20 cellular contexts compared by ENCODE assay signal in the genomic region with DNA sequence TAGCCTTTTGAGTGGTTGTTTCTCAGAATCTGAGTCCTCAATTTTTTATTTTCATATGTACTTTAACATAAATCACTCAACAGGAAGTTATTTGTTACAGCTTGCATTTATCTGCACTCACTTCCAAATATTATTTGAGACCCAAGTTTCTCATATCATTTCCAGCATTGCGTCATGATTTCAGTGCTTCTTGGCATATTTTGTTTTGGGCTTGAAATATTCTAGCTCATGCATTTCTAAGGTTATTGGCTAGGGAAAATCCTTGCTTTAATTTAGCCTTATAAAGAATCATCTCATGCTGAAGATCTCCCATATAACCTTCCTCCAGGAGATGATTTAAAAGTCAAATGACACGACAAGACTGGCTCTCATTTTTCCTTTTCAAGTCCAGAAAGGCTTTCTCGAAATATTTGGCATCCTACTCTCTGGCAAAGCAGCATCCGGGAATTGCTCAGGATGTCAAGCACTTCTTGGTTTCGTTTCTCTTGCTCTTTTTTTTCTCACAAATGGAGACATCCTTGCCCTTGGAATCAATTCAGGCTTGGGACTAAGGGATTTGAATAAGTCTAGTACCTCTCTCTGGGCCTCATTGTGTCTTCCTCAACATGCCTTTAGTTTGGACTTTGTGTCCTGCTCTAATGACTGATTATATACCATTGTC.
DNase-seq lines count a peak whose midpoint lies in the region; ATAC-seq, FAIRE-seq and TF ChIP-seq lines count a peak whose summit lies in the region.
"Had no signal": no experiment of that assay in that cellular context is flagged by ENCODE, and none has a peak within 500 bp of the region (broad histone marks: within the 10 kb centered on the region; RNA-seq: fewer than 3 reads in every experiment).

No MANE protein-coding gene starts in this region.

- no peaks in the 10 kb centered on the region for H3K36me3 ChIP-seq in left lung

- peak; percentile 27 for FAIRE-seq in GM12892 (lab: Jason Lieb, UNC)
- FAIRE-seq: A204.1, GM18507 had no signal

- DNase-seq in GM12892 (ENCODE audit: insufficient read length) (no peak), coronary artery (ENCODE audit: low spot score) (no peak), left lung (no peak), stromal cell of bone marrow (ENCODE audit: low read depth) (peak; percentile 7), SIG-M5 treated with dmso at 0.1 percent for 504 hours (lab: John Stamatoyannopoulos, UW; ENCODE audit: unreplicated experiment) (no peak), nucleus accumbens (lab: John Stamatoyannopoulos, UW) (no peak)
- DNase-seq: activated CD8-positive, alpha-beta T cell treated with anti-CD3 and anti-CD28 coated beads, Interleukin-2, amount 10 ng/mL, durations not matched to agents 7 days and 5 days; activated naive CD8-positive, alpha-beta T cell treated with anti-CD3 and anti-CD28 coated beads, Interleukin-2, amount 50 U/mL, for 24 hours; caudate nucleus; erythroblast; glutamatergic neuron; NCI-H1048; NCI-H1930; NCI-H345 had no signal

- TF ChIP-seq CTCF in coronary artery (IDR thresholded peaks at IDR 0.05) (no peak), left lung (IDR thresholded peaks at IDR 0.05) (no peak)

- peaks cover 0 to under 1% of the 10 kb centered on the region in 2 donors for H3K9me3 ChIP-seq in left lung

- no peak for TF ChIP-seq POLR2A in GM12892 (IDR thresholded peaks at IDR 0.05; ENCODE audit: low read depth, low read length)

- H3K4me1 ChIP-seq in left lung, result no peaks in the 10 kb centered on the region
- H3K4me1 ChIP-seq: parathyroid adenoma had no signal

- H3K27ac ChIP-seq in coronary artery (peak overlapping the region; percentile 60 to 79), left lung (peak overlapping the region; percentile 24 to 73)
- H3K27ac ChIP-seq: parathyroid adenoma had no signal

- ATAC-seq in left lung (peak; percentile 15), HG03378 (IDR thresholded peaks at IDR 0.05; ENCODE audit: unreplicated experiment) (no peak), HG03469 (IDR thresholded peaks at IDR 0.05; ENCODE audit: unreplicated experiment) (no peak)
- ATAC-seq: activated CD8-positive, alpha-beta T cell treated with anti-CD3 and anti-CD28 coated beads, Interleukin-2, amount 10 ng/mL, durations not matched to agents 7 days and 5 days; activated naive CD8-positive, alpha-beta T cell treated with anti-CD3 and anti-CD28 coated beads, Interleukin-2, amount 50 U/mL, for 24 hours; Panc1 had no signal

- H3K27me3 ChIP-seq in left lung, result no peaks in the 10 kb centered on the region

- intact Hi-C loops in left lung (cut with DNase I), result no loop called here

- H3K4me3 ChIP-seq in coronary artery, result peak overlapping the region; percentile 19
- H3K4me3 ChIP-seq in left lung, result no peak overlapping the region
